1 cellular context compared by ENCODE assay signal in the genomic region with DNA sequence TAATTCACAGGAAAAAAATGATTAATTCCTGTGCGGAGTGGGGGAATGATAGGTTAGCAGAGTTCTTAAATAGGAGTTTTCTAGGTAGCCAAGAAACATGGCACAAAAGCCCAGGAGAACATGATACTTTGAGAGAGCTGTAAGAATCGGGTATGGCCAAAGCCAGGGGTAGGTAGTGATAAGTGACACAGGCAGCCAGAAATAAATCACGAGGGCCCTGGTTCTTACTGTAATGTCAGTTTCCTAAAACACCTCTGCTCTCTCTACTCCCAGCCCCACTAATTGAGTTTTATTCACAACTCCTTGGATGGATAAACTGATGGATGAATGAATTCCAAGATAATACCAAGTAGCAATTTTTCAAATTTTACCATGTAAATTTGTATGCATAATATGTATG.
TF ChIP-seq lines count a peak whose summit lies in the region.

No MANE protein-coding gene starts in this region.

TF ChIP-seq in GM23338, 12 proteins besides CTCF, POLR2A, EP300 and RAD21 (continued from another document):
- TF ChIP-seq, protein P1, sequence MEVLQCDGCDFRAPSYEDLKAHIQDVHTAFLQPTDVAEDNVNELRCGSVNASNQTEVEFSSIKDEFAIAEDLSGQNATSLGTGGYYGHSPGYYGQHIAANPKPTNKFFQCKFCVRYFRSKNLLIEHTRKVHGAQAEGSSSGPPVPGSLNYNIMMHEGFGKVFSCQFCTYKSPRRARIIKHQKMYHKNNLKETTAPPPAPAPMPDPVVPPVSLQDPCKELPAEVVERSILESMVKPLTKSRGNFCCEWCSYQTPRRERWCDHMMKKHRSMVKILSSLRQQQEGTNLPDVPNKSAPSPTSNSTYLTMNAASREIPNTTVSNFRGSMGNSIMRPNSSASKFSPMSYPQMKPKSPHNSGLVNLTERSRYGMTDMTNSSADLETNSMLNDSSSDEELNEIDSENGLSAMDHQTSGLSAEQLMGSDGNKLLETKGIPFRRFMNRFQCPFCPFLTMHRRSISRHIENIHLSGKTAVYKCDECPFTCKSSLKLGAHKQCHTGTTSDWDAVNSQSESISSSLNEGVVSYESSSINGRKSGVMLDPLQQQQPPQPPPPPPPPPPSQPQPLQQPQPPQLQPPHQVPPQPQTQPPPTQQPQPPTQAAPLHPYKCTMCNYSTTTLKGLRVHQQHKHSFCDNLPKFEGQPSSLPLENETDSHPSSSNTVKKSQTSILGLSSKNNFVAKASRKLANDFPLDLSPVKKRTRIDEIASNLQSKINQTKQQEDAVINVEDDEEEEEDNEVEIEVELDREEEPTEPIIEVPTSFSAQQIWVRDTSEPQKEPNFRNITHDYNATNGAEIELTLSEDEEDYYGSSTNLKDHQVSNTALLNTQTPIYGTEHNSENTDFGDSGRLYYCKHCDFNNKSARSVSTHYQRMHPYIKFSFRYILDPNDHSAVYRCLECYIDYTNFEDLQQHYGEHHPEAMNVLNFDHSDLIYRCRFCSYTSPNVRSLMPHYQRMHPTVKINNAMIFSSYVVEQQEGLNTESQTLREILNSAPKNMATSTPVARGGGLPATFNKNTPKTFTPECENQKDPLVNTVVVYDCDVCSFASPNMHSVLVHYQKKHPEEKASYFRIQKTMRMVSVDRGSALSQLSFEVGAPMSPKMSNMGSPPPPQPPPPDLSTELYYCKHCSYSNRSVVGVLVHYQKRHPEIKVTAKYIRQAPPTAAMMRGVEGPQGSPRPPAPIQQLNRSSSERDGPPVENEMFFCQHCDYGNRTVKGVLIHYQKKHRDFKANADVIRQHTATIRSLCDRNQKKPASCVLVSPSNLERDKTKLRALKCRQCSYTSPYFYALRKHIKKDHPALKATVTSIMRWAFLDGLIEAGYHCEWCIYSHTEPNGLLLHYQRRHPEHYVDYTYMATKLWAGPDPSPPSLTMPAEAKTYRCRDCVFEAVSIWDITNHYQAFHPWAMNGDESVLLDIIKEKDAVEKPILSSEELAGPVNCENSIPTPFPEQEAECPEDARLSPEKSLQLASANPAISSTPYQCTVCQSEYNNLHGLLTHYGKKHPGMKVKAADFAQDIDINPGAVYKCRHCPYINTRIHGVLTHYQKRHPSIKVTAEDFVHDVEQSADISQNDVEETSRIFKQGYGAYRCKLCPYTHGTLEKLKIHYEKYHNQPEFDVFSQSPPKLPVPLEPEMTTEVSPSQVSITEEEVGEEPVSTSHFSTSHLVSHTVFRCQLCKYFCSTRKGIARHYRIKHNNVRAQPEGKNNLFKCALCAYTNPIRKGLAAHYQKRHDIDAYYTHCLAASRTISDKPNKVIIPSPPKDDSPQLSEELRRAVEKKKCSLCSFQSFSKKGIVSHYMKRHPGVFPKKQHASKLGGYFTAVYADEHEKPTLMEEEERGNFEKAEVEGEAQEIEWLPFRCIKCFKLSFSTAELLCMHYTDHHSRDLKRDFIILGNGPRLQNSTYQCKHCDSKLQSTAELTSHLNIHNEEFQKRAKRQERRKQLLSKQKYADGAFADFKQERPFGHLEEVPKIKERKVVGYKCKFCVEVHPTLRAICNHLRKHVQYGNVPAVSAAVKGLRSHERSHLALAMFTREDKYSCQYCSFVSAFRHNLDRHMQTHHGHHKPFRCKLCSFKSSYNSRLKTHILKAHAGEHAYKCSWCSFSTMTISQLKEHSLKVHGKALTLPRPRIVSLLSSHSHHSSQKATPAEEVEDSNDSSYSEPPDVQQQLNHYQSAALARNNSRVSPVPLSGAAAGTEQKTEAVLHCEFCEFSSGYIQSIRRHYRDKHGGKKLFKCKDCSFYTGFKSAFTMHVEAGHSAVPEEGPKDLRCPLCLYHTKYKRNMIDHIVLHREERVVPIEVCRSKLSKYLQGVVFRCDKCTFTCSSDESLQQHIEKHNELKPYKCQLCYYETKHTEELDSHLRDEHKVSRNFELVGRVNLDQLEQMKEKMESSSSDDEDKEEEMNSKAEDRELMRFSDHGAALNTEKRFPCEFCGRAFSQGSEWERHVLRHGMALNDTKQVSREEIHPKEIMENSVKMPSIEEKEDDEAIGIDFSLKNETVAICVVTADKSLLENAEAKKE (CRISPR knock-in tag; IDR thresholded peaks at IDR 0.05) = no peak
- TF ChIP-seq POLR2AphosphoS5 (IDR thresholded peaks at IDR 0.05; ENCODE audit: low read depth) = no peak
